8 cellular contexts compared by ENCODE assay signal in genomic region chr11:61071208-61071681, GRCh38. TPM values are rescaled to one million over a fixed set of nuclear protein-coding genes. Genes with fewer than 3 reads are reported as not detected.
A peak's percentile ranks its signal among the peaks of the same experiment; 100 is the strongest.
DNase-seq lines count a peak whose midpoint lies in the region; ATAC-seq and TF ChIP-seq lines count a peak whose summit lies in the region.

No MANE protein-coding gene starts in this region.

- no peak for DNase-seq in activated B cell treated with CpG ODN at 0.5 μM for 24 hours
- DNase-seq in mesenteric fat pad (ENCODE audit: low spot score): peak; percentile 73
- DNase-seq in NCI-H1092 (lab: John Stamatoyannopoulos, UW): no peak
- DNase-seq in MM.1S: no peak
- no peak for DNase-seq in NCI-H128 (lab: John Stamatoyannopoulos, UW; ENCODE audit: unreplicated experiment)
- DNase-seq in DMS53 treated with DMSO at 0.1 percent for 48 hours (lab: John Stamatoyannopoulos, UW; ENCODE audit: unreplicated experiment): no peak

- POLR2A ChIA-PET in activated B cell treated with CpG ODN at 0.5 μM for 24 hours (lab: Charles Lee): interaction anchor here (0.6 to 3.8 kb wide), 29 partner anchors 9 to 897 kb away, joined by 3 to 44 read pairs (median 5); partner anchors contain the start of genes CD6, SLC15A3, TMEM109 and VPS37C

- H4K20me1 ChIP-seq in MM.1S (ENCODE audit: insufficient read depth, low read length): no peaks in the 10 kb centered on the region

- no peak overlapping the region for H3K4me2 ChIP-seq in MM.1S (ENCODE audit: low read depth, low read length)

- no peaks in the 10 kb centered on the region for H3K9me3 ChIP-seq in MM.1S (replicated peaks; ENCODE audit: insufficient read depth, low read length)

- H3K27ac ChIP-seq in MM.1S (ENCODE audit: low read length): no peak overlapping the region

- H3K4me1 Mint-ChIP-seq in activated B cell treated with CpG ODN at 0.5 μM for 24 hours: peaks cover 81% of the 10 kb centered on the region

- H3K4me3 Mint-ChIP-seq in activated B cell treated with CpG ODN at 0.5 μM for 24 hours: peak overlapping the region; percentile 70

- no peaks in the 10 kb centered on the region for H3K36me3 Mint-ChIP-seq in activated B cell treated with CpG ODN at 0.5 μM for 24 hours (ENCODE audit: low read depth)

- TF ChIP-seq CTCF in activated B cell treated with CpG ODN at 0.5 μM for 24 hours (IDR thresholded peaks at IDR 0.05) (no peak), MM.1S (IDR thresholded peaks at IDR 0.05; ENCODE audit: low read length) (no peak)

- no peak overlapping the region for H2AFZ ChIP-seq in MM.1S (ENCODE audit: low read length)

- no peaks in the 10 kb centered on the region for H3K27me3 ChIP-seq in MM.1S (replicated peaks; ENCODE audit: insufficient read depth, low read length)

- CTCF ChIA-PET in activated B cell treated with CpG ODN at 0.5 μM for 24 hours (lab: Charles Lee): interaction anchor here (1.0 to 2.0 kb wide), 4 partner anchors 10 to 101 kb away, joined by 5 to 12 read pairs (median 6); partner anchors contain the start of gene CD6

- no peaks in the 10 kb centered on the region for H3F3A ChIP-seq in MM.1S (ENCODE audit: insufficient read depth, low read length)

- no peaks in the 10 kb centered on the region for H3K9me3 Mint-ChIP-seq in activated B cell treated with CpG ODN at 0.5 μM for 24 hours

- TF ChIP-seq POLR2A in GM18526 (IDR thresholded peaks at IDR 0.05; ENCODE audit: extremely low read depth, insufficient read length): peak; percentile 43

- no peaks in the 10 kb centered on the region for H3K79me2 ChIP-seq in MM.1S (ENCODE audit: low read length)

- H3K36me3 ChIP-seq in MM.1S (replicated peaks; ENCODE audit: insufficient read depth, low read length): no peaks in the 10 kb centered on the region

- H3K4me3 ChIP-seq in MM.1S (ENCODE audit: low read length): no peak overlapping the region

- H3K9me2 ChIP-seq in MM.1S (replicated peaks; ENCODE audit: insufficient read depth, low read length): no peaks in the 10 kb centered on the region

- intact Hi-C loops in activated B cell treated with CpG ODN at 0.5 μM for 24 hours (cut with micrococcal nuclease): loop anchor here (2.0 kb wide), 5 partner anchors 42 to 164 kb away; partner anchors contain the start of genes PRPF19, SLC15A3 and TMEM109

- peak; percentile 83 for ATAC-seq in HG02884 (IDR thresholded peaks at IDR 0.05; ENCODE audit: unreplicated experiment)
- ATAC-seq in activated B cell treated with CpG ODN at 0.5 μM for 24 hours (ENCODE audit: low read depth): peak; percentile 59

- H3K9ac ChIP-seq in MM.1S (ENCODE audit: low read length): no peak overlapping the region

- no peaks in the 10 kb centered on the region for H3K27me3 Mint-ChIP-seq in activated B cell treated with CpG ODN at 0.5 μM for 24 hours

- H3K4me1 ChIP-seq in MM.1S (ENCODE audit: low read length): no peaks in the 10 kb centered on the region

- H3K27ac Mint-ChIP-seq in activated B cell treated with CpG ODN at 0.5 μM for 24 hours: peak overlapping the region; percentile 95

RNA-seq across cellular contexts. Expression of gene CD5, which starts 31.0 kb away (rescaled TPM):
- 5.2 and 7.1 TPM in 2 replicates for total RNA-seq in activated B cell treated with CpG ODN at 0.5 μM for 24 hours
- 0.26 TPM for total RNA-seq in mesenteric fat pad
